ENCODE assay signal across 4 cellular contexts in the genomic region with DNA sequence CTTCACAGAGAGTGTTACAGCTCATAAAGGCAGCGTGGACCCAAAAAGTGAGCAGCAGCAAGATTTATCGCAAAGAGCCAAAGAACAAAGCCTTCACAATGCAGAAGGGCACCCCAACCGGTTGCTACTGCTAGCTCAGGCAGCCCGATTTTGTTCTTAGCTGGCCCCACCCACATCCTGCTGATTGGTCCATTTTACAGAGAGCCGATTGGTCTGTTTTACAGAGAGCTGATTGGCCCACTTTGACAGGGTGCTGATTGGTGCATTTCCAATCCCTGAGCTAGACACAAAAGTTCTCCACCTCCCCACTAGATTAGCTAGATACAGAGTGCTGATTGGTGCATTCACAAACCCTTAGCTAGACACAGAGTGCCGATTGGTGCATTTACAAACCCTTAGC. TPM values are rescaled to one million over a fixed set of nuclear protein-coding genes. Genes with fewer than 3 reads are reported as not detected.
"Had no signal": no experiment of that assay in that cellular context is flagged by ENCODE, and none has a peak within 500 bp of the region (broad histone marks: within the 10 kb centered on the region; RNA-seq: fewer than 3 reads in every experiment).

No MANE protein-coding gene starts in this region.

RNA-seq across cellular contexts. Expression of a gene that starts 50.1 kb away (rescaled TPM):
- total RNA-seq: LHCN-M2, M059J, MCF 10A, NCI-H460 had no signal
